ENCODE assay signal across 9 cellular contexts in genomic region chr22:46026907-46027218, GRCh38. TPM values are rescaled to one million over a fixed set of nuclear protein-coding genes. Genes with fewer than 3 reads are reported as not detected.
DNase-seq lines count a peak whose midpoint lies in the region; ATAC-seq and TF ChIP-seq lines count a peak whose summit lies in the region.
"Had no signal": no experiment of that assay in that cellular context is flagged by ENCODE, and none has a peak within 500 bp of the region (broad histone marks: within the 10 kb centered on the region; RNA-seq: fewer than 3 reads in every experiment).

No MANE protein-coding gene starts in this region.

- ATAC-seq in left lung = peak; percentile 6
- ATAC-seq in stimulated activated memory B cell treated with anti-CD40 and anti-IgM and Interleukin-4, amounts not matched to agents 10 μg/mL and 1 μg/mL and 100 μg/mL, for 72 hours = no peak
- no peak for ATAC-seq in esophagus mucosa

- CTCF ChIA-PET in activated CD4-positive, alpha-beta memory T cell treated with anti-CD3 and anti-CD28 coated beads, Interleukin-2, amount 10 ng/mL, durations not matched to agents 7 days and 5 days (lab: Charles Lee) = interaction anchor here (2.1 kb wide), 1 partner anchor 21 kb away, joined by 6 read pairs; no protein-coding TSS in a partner anchor

- H3K4me3 Mint-ChIP-seq in IgD-negative memory B cell = peak overlapping the region; percentile 8 to 86 (median 70)
- peak overlapping the region; percentile 68 for H3K4me3 Mint-ChIP-seq in stimulated activated memory B cell treated with anti-CD40 and anti-IgM and Interleukin-4, amounts not matched to agents 10 μg/mL and 1 μg/mL and 100 μg/mL, for 72 hours
- H3K4me3 Mint-ChIP-seq in activated CD4-positive, alpha-beta memory T cell treated with anti-CD3 and anti-CD28 coated beads, Interleukin-2, amount 10 ng/mL, durations not matched to agents 7 days and 5 days = no peak overlapping the region
- H3K4me3 Mint-ChIP-seq: activated T-cell treated with anti-CD3 and anti-CD28 coated beads, Interleukin-2, amount 50 U/mL, for 4 hours had no signal

- H3K36me3 Mint-ChIP-seq in IgD-negative memory B cell = no peaks in the 10 kb centered on the region
- H3K36me3 Mint-ChIP-seq in stimulated activated memory B cell treated with anti-CD40 and anti-IgM and Interleukin-4, amounts not matched to agents 10 μg/mL and 1 μg/mL and 100 μg/mL, for 72 hours = no peaks in the 10 kb centered on the region
- H3K36me3 Mint-ChIP-seq in activated CD4-positive, alpha-beta memory T cell treated with anti-CD3 and anti-CD28 coated beads, Interleukin-2, amount 10 ng/mL, durations not matched to agents 7 days and 5 days (ENCODE audit: low read depth) = no peaks in the 10 kb centered on the region

- no peak for TF ChIP-seq CTCF in breast epithelium (IDR thresholded peaks at IDR 0.05)
- TF ChIP-seq CTCF in left lung (IDR thresholded peaks at IDR 0.05) = no peak

- intact Hi-C loops in breast epithelium (cut with DNase I; ENCODE audit: low total_unique reads) (no loop called here), left lung (cut with DNase I) (no loop called here)

- H3K36me3 ChIP-seq in breast epithelium (no peaks in the 10 kb centered on the region), left lung (no peaks in the 10 kb centered on the region)

- no peak overlapping the region for H3K27ac Mint-ChIP-seq in IgD-negative memory B cell
- peak overlapping the region; percentile 38 for H3K27ac Mint-ChIP-seq in stimulated activated memory B cell treated with anti-CD40 and anti-IgM and Interleukin-4, amounts not matched to agents 10 μg/mL and 1 μg/mL and 100 μg/mL, for 72 hours
- no peak overlapping the region for H3K27ac Mint-ChIP-seq in activated CD4-positive, alpha-beta memory T cell treated with anti-CD3 and anti-CD28 coated beads, Interleukin-2, amount 10 ng/mL, durations not matched to agents 7 days and 5 days

- H3K27ac ChIP-seq in breast epithelium (peak overlapping the region; percentile 83 to 84), left lung (peak overlapping the region in 1 of 2 donors; percentile 53)

- H3K4me1 Mint-ChIP-seq in IgD-negative memory B cell = peaks cover 0 to 4% (median 4%) of the 10 kb centered on the region in 3 donors
- H3K4me1 Mint-ChIP-seq in stimulated activated memory B cell treated with anti-CD40 and anti-IgM and Interleukin-4, amounts not matched to agents 10 μg/mL and 1 μg/mL and 100 μg/mL, for 72 hours = peaks cover 13% of the 10 kb centered on the region
- H3K4me1 Mint-ChIP-seq in activated CD4-positive, alpha-beta memory T cell treated with anti-CD3 and anti-CD28 coated beads, Interleukin-2, amount 10 ng/mL, durations not matched to agents 7 days and 5 days = peaks cover 4% of the 10 kb centered on the region

- DNase-seq in breast epithelium (ENCODE audit: low spot score in 2 of 2) (no peak), left lung (peak in 1 of 2 donors; percentile 28), NCI-H128 (lab: John Stamatoyannopoulos, UW; ENCODE audit: unreplicated experiment) (no peak), GOT3 (lab: John Stamatoyannopoulos, UW) (no peak)
- DNase-seq in activated CD4-positive, alpha-beta memory T cell treated with anti-CD3 and anti-CD28 coated beads, Interleukin-2, amount 10 ng/mL, durations not matched to agents 7 days and 5 days = no peak
- DNase-seq: activated T-cell treated with anti-CD3 and anti-CD28 coated beads, Interleukin-2, amount 50 U/mL, for 4 hours had no signal

- H3K4me3 ChIP-seq in breast epithelium (peak overlapping the region; percentile 51 to 72 (median 56)), left lung (peak overlapping the region; percentile 27 to 38)

- H3K9me3 ChIP-seq in breast epithelium (no peaks in the 10 kb centered on the region), left lung (no peaks in the 10 kb centered on the region)

- TF ChIP-seq POLR2A in breast epithelium (IDR thresholded peaks at IDR 0.05) = no peak

- no peaks in the 10 kb centered on the region for H3K9me3 Mint-ChIP-seq in IgD-negative memory B cell
- H3K9me3 Mint-ChIP-seq in stimulated activated memory B cell treated with anti-CD40 and anti-IgM and Interleukin-4, amounts not matched to agents 10 μg/mL and 1 μg/mL and 100 μg/mL, for 72 hours = no peaks in the 10 kb centered on the region
- H3K9me3 Mint-ChIP-seq in activated CD4-positive, alpha-beta memory T cell treated with anti-CD3 and anti-CD28 coated beads, Interleukin-2, amount 10 ng/mL, durations not matched to agents 7 days and 5 days = no peaks in the 10 kb centered on the region
- H3K9me3 Mint-ChIP-seq: activated T-cell treated with anti-CD3 and anti-CD28 coated beads, Interleukin-2, amount 50 U/mL, for 4 hours had no signal

- POLR2A ChIA-PET in activated CD4-positive, alpha-beta memory T cell treated with anti-CD3 and anti-CD28 coated beads, Interleukin-2, amount 10 ng/mL, durations not matched to agents 7 days and 5 days (lab: Charles Lee) = interaction anchor here (1.0 to 1.8 kb wide), 3 partner anchors 9 to 13 kb away, joined by 3 to 7 read pairs (median 6); no protein-coding TSS in a partner anchor

- H3K27me3 Mint-ChIP-seq in IgD-negative memory B cell = peaks cover 31% of the 10 kb centered on the region
- peaks cover 45% of the 10 kb centered on the region for H3K27me3 Mint-ChIP-seq in stimulated activated memory B cell treated with anti-CD40 and anti-IgM and Interleukin-4, amounts not matched to agents 10 μg/mL and 1 μg/mL and 100 μg/mL, for 72 hours
- peaks cover 39% of the 10 kb centered on the region for H3K27me3 Mint-ChIP-seq in activated CD4-positive, alpha-beta memory T cell treated with anti-CD3 and anti-CD28 coated beads, Interleukin-2, amount 10 ng/mL, durations not matched to agents 7 days and 5 days

- no peaks in the 10 kb centered on the region for H3K27me3 ChIP-seq in breast epithelium
- peaks cover 0 to 20% of the 10 kb centered on the region in 2 donors for H3K27me3 ChIP-seq in left lung

- H3K4me1 ChIP-seq in breast epithelium (peaks cover 0 to 8% of the 10 kb centered on the region in 2 donors), left lung (peaks cover 0 to 17% of the 10 kb centered on the region in 2 donors)

RNA-seq across cellular contexts. Expression of gene WNT7B, which starts 49.9 kb away (rescaled TPM):
- not detected for polyA plus RNA-seq in IgD-negative memory B cell
- total RNA-seq in breast epithelium (1 to 10 TPM in 2 of 3 donors, not detected in 1; 2.2 to 2.9 TPM), left lung (10 to 100 TPM in 1 of 2 donors, 1 to 10 TPM in 1; 7.2 to 11.4 TPM), esophagus mucosa (8.4 TPM)
- not detected for total RNA-seq in activated CD4-positive, alpha-beta memory T cell treated with anti-CD3 and anti-CD28 coated beads, Interleukin-2, amount 10 ng/mL, durations not matched to agents 7 days and 5 days
